ENCODE assay signal across 9 cellular contexts in genomic region chr14:61749264-61749663, GRCh38. TPM values are rescaled to one million over a fixed set of nuclear protein-coding genes. Genes with fewer than 3 reads are reported as not detected.
A peak's percentile ranks its signal among the peaks of the same experiment; 100 is the strongest.
DNase-seq lines count a peak whose midpoint lies in the region; ATAC-seq and TF ChIP-seq lines count a peak whose summit lies in the region.
"Had no signal": no experiment of that assay in that cellular context is flagged by ENCODE, and none has a peak within 500 bp of the region (broad histone marks: within the 10 kb centered on the region; RNA-seq: fewer than 3 reads in every experiment).

No MANE protein-coding gene starts in this region.

- no TSS peak for BruUV-seq in Caco-2 (replicated peaks; lab: Mats Ljungman, UMichigan)

- H3K4me1 Mint-ChIP-seq in Caco-2 (ENCODE audit: low read depth, unreplicated experiment) (peaks cover 8% of the 10 kb centered on the region), endodermal cell (peaks cover 21% of the 10 kb centered on the region)

- ATAC-seq in foreskin keratinocyte, result no peak

- TF ChIP-seq CTCF in Caco-2 (IDR thresholded peaks at IDR 0.05; ENCODE audit: insufficient read depth in 1 of 2, low read depth in 1 of 2, low read length in 1 of 2, severe bottlenecking in 1 of 2, unreplicated experiment in 1 of 2) (no peak), endodermal cell (conservative IDR thresholded peaks at IDR 0.05) (no peak), foreskin keratinocyte (conservative IDR thresholded peaks at IDR 0.05) (no peak)

- H3K27ac ChIP-seq in HUES64 (ENCODE audit: low read depth, low read length) (no peak overlapping the region), endodermal cell (ENCODE audit: low read depth, low read length) (no peak overlapping the region), foreskin keratinocyte (no peak overlapping the region)
- H3K27ac ChIP-seq: KMS-11 had no signal

- WGBS in HUES64, result 83% methylated on average over 3 of the region's 3 CpGs
- WGBS in endodermal cell (ENCODE audit: insufficient coverage in 1 of 2, insufficient read length in 1 of 2), 2 experiments, result 89 to 97% methylated on average over 3 of the region's 3 CpGs

- H3K9ac ChIP-seq in HUES64 (ENCODE audit: low read depth, low read length), result no peak overlapping the region
- H3K9ac ChIP-seq in endodermal cell (ENCODE audit: extremely low read depth, low read length, poor library complexity, severe bottlenecking), result no peak overlapping the region
- H3K9ac ChIP-seq: KMS-11 had no signal

- H3K4me3 Mint-ChIP-seq in Caco-2 (ENCODE audit: unreplicated experiment), result peak overlapping the region; percentile 80
- no peak overlapping the region for H3K4me3 Mint-ChIP-seq in endodermal cell

- H3K36me3 Mint-ChIP-seq in Caco-2 (ENCODE audit: insufficient read depth, unreplicated experiment) (peaks cover 75% of the 10 kb centered on the region), endodermal cell (ENCODE audit: low read depth) (peaks cover 34% of the 10 kb centered on the region)

- H3K27ac Mint-ChIP-seq in Caco-2 (ENCODE audit: unreplicated experiment) (no peak overlapping the region), endodermal cell (no peak overlapping the region)

- 0 out of 2 replicates have a peak, but pooled peaks cover 2% of the 10 kb centered on the region for H3K9me3 ChIP-seq in Caco-2
- H3K9me3 ChIP-seq in HUES64 (ENCODE audit: insufficient read depth, low read depth, low read length), result no peaks in the 10 kb centered on the region
- no peaks in the 10 kb centered on the region for H3K9me3 ChIP-seq in endodermal cell (ENCODE audit: control insufficient read depth, low read length)

- no peaks in the 10 kb centered on the region for H3K27me3 ChIP-seq in Caco-2 (replicated peaks; ENCODE audit: control insufficient read depth, insufficient read depth, low read length)
- H3K27me3 ChIP-seq in HUES64 (ENCODE audit: insufficient read depth, low read length), result no peaks in the 10 kb centered on the region
- H3K27me3 ChIP-seq in endodermal cell (ENCODE audit: control insufficient read depth, insufficient read depth, low read length, poor library complexity, severe bottlenecking), result no peaks in the 10 kb centered on the region
- H3K27me3 ChIP-seq in foreskin keratinocyte, result no peaks in the 10 kb centered on the region

- H3K27me3 Mint-ChIP-seq in Caco-2 (ENCODE audit: insufficient read depth, unreplicated experiment), result no peaks in the 10 kb centered on the region
- no peaks in the 10 kb centered on the region for H3K27me3 Mint-ChIP-seq in endodermal cell (ENCODE audit: insufficient read depth)

- H3K36me3 ChIP-seq in Caco-2 (ENCODE audit: control insufficient read depth, insufficient read depth, low read length) (no peaks in the 10 kb centered on the region; the same call in 1 of the 2 replicates), HUES64 (ENCODE audit: insufficient read depth, low read length) (peaks cover 51% of the 10 kb centered on the region), endodermal cell (ENCODE audit: control insufficient read depth, insufficient read depth, low read length) (peaks cover 60% of the 10 kb centered on the region)

- peaks cover 26% of the 10 kb centered on the region for H3K4me1 ChIP-seq in Caco-2
- H3K4me1 ChIP-seq in HUES64 (ENCODE audit: insufficient read depth, low read length), result peaks cover 17% of the 10 kb centered on the region
- peaks cover 7% of the 10 kb centered on the region for H3K4me1 ChIP-seq in endodermal cell (ENCODE audit: control insufficient read depth, insufficient read depth, low read length)
- peaks cover 26% of the 10 kb centered on the region for H3K4me1 ChIP-seq in foreskin keratinocyte

- DNase-seq in Caco-2, result no peak
- peak; percentile 41 for DNase-seq in amniotic epithelial cell (ENCODE audit: low read depth)
- peak; percentile 40 for DNase-seq in myocyte (ENCODE audit: low read depth)
- DNase-seq in endodermal cell, result no peak
- DNase-seq in foreskin keratinocyte, result no peak
- no peak for DNase-seq in activated gamma-delta T cell treated with Interleukin-2 at 50 U/mL for 16 hours
- no peak for DNase-seq in stimulated activated CD4-positive, alpha-beta T cell treated with anti-CD3 and anti-CD28 coated beads, Interleukin-4, amount 100 ng/mL, for 1 hour

- H3K4me3 ChIP-seq in Caco-2 (ENCODE audit: low read depth, low read length), result peak overlapping the region; percentile 70
- H3K4me3 ChIP-seq in HUES64 (ENCODE audit: low read length), result peak overlapping the region; percentile 60; the same call in 1 of the 2 replicates
- no peak overlapping the region for H3K4me3 ChIP-seq in endodermal cell (ENCODE audit: low read length)

- POLR2A ChIA-PET in Caco-2 (lab: Charles Lee), result interaction anchor here (2.6 kb wide), 1 partner anchor 12 kb away, joined by 13 read pairs; the partner anchor contains the start of gene SNAPC1

- H3K9me3 Mint-ChIP-seq in Caco-2 (ENCODE audit: unreplicated experiment) (peaks cover 9% of the 10 kb centered on the region), endodermal cell (no peaks in the 10 kb centered on the region)

- CTCF ChIA-PET in Caco-2 (lab: Charles Lee), result interaction anchor here (0.6 to 1.1 kb wide), 3 partner anchors 13 to 467 kb away, joined by 3 to 10 read pairs (median 4); partner anchors contain the start of gene SNAPC1

- intact Hi-C loops in Caco-2 (cut with micrococcal nuclease; ENCODE audit: unreplicated experiment), result loop anchor here (1.0 kb wide), 1 partner anchor 13 kb away; the partner anchor contains the start of gene SNAPC1

RNA-seq across cellular contexts. Expression of gene SNAPC1, which starts 13.0 kb away (rescaled TPM):
- total RNA-seq in Caco-2 (2022), result 5.1 and 6.0 TPM in 2 replicates
- polyA plus RNA-seq in HUES64 (2013, experiment 1 of 2), result 6.4 TPM
- 8.7 TPM for polyA plus RNA-seq in HUES64 (2013, experiment 2 of 2)
- total RNA-seq in myocyte, result 12.3 and 19.1 TPM in 2 replicates
- 9.1 TPM for polyA plus RNA-seq in myocyte (2012)
- total RNA-seq in endodermal cell, result 10 to 100 TPM in 1 of 2 donors, 1 to 10 TPM in 1; 8.6 to 21.6 TPM
- 15.0 TPM for polyA plus RNA-seq in endodermal cell (2013, experiment 1 of 2)
- polyA plus RNA-seq in endodermal cell (2013, experiment 2 of 2), result 17.8 TPM
- total RNA-seq in foreskin keratinocyte, result 10.1 and 15.0 TPM in 2 replicates
- 4.8 and 8.7 TPM in 2 replicates for polyA plus RNA-seq in foreskin keratinocyte

RNA-seq across cellular contexts. Expression of gene HIF1A, which starts 54.0 kb away (rescaled TPM):
- 125 and 127 TPM in 2 replicates for total RNA-seq in Caco-2 (2022)
- polyA plus RNA-seq in HUES64 (2013, experiment 1 of 2), result 177 TPM
- 178 TPM for polyA plus RNA-seq in HUES64 (2013, experiment 2 of 2)
- 373 and 444 TPM in 2 replicates for total RNA-seq in myocyte
- polyA plus RNA-seq in myocyte (2012), result 166 TPM
- 100 to 1,000 TPM; 201 to 227 TPM for total RNA-seq in endodermal cell
- polyA plus RNA-seq in endodermal cell (2013, experiment 1 of 2), result 166 TPM
- 178 TPM for polyA plus RNA-seq in endodermal cell (2013, experiment 2 of 2)
- 122 and 130 TPM in 2 replicates for total RNA-seq in foreskin keratinocyte
- 20.3 and 27.4 TPM in 2 replicates for polyA plus RNA-seq in foreskin keratinocyte

Comparison
In these comparisons a context has a peak if more than half of its experiments do, and no peak if none do; other contexts are left out.
1. DNase-seq: peak in amniotic epithelial cell (single experiment) and myocyte (single experiment); none in Caco-2 (0 of 2), endodermal cell (single experiment), foreskin keratinocyte (0 of 2), activated gamma-delta T cell treated with Interleukin-2 at 50 U/mL for 16 hours (single experiment) and stimulated activated CD4-positive, alpha-beta T cell treated with anti-CD3 and anti-CD28 coated beads, Interleukin-4, amount 100 ng/mL, for 1 hour (single experiment).